10 cellular contexts compared by ENCODE assay signal in the genomic region with DNA sequence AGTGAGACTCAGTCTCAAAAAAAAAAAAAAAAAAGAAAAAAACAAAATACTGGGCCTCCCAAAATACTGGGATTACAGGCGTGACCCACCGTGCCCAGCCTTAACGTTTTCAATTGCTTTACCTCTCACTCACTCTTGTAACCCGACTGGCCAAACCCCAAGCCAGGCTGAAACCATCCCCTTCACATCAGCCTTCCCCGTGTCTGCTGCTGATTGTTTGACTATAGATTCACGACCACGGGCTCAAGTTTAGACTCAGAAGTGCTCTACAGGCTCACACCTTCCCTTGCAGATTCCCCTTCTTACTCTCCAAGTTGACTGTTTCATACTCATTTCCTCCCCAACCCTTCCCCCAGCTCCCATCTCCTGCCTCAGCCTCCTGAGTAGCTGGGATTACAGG.
"Had no signal": no experiment of that assay in that cellular context is flagged by ENCODE, and none has a peak within 500 bp of the region (broad histone marks: within the 10 kb centered on the region; RNA-seq: fewer than 3 reads in every experiment).

No MANE protein-coding gene starts in this region.

- H3K9me3 ChIP-seq: breast epithelium, ovary, transverse colon had no signal

- H3K27me3 ChIP-seq: breast epithelium, ovary, transverse colon had no signal

- H3K4me3 ChIP-seq: breast epithelium, ovary, transverse colon had no signal

- H3K4me1 ChIP-seq: breast epithelium, transverse colon had no signal

- DNase-seq: activated CD4-positive, alpha-beta T cell treated with anti-CD3 and anti-CD28 coated beads, Interleukin-2, amount 50 U/mL, for 1 hour; aorta; dermis blood vessel endothelial cell; hippocampal formation; kidney glomerular epithelial cell; ovary; stimulated activated CD4-positive, alpha-beta T cell treated with anti-CD3 and anti-CD28 coated beads, Interleukin-15, amount 100 ng/mL, for 24 hours; transverse colon had no signal

- H3K27ac ChIP-seq: breast epithelium, ovary, VCaP had no signal

- H3K36me3 ChIP-seq: ovary had no signal
